12 cellular contexts compared by ENCODE assay signal in genomic region chr14:96177766-96178377, GRCh38. TPM values are rescaled to one million over a fixed set of nuclear protein-coding genes. Genes with fewer than 3 reads are reported as not detected.
DNase-seq lines count a peak whose midpoint lies in the region; ATAC-seq and TF ChIP-seq lines count a peak whose summit lies in the region.
"Had no signal": no experiment of that assay in that cellular context is flagged by ENCODE, and none has a peak within 500 bp of the region (broad histone marks: within the 10 kb centered on the region; RNA-seq: fewer than 3 reads in every experiment).

No MANE protein-coding gene starts in this region.

- no peaks in the 10 kb centered on the region for H4K20me1 ChIP-seq in H9 (ENCODE audit: control insufficient read depth, insufficient read depth, insufficient read length)

- no CpG with 5 or more reads among the region's 10 CpGs for WGBS in H9 (ENCODE audit: extremely low coverage, insufficient read length, low lambda C conversion rate)

- H2BK5ac ChIP-seq in H9 (ENCODE audit: insufficient read length, low read length), result no peak overlapping the region

- no peak overlapping the region for H3K23ac ChIP-seq in H9 (ENCODE audit: insufficient read length, low read depth, low read length)

- H3K9me3 Mint-ChIP-seq in activated CD4-positive, alpha-beta T cell treated with anti-CD3 and anti-CD28 coated beads, Interleukin-2, amount 10 ng/mL, durations not matched to agents 7 days and 5 days, result no peaks in the 10 kb centered on the region
- H3K9me3 Mint-ChIP-seq in H9, result peaks cover 3 to 4% of the 10 kb centered on the region in 2 experiments; a peak in 3 of 5 replicates

- peak; percentile 70 for ATAC-seq in HG02759 (IDR thresholded peaks at IDR 0.05; ENCODE audit: unreplicated experiment)
- ATAC-seq in stimulated activated naive CD8-positive, alpha-beta T cell treated with anti-CD3 and anti-CD28 coated beads, Interleukin-15, Interleukin-2, amounts not matched to agents 100 U/mL and 50 U/mL, for 24 hours, result no peak
- ATAC-seq in activated CD4-positive, CD25-positive, alpha-beta regulatory T cell treated with anti-CD3 and anti-CD28 coated beads, Interleukin-2, amount 50 U/mL, for 24 hours, result no peak
- ATAC-seq: body of pancreas had no signal

- no peak overlapping the region for H3K14ac ChIP-seq in H9 (ENCODE audit: insufficient read depth, low read length)

- H3T11ph ChIP-seq in H9 (ENCODE audit: low read length), result no peak overlapping the region

- no peak overlapping the region for H3K4me3 Mint-ChIP-seq in activated CD4-positive, alpha-beta T cell treated with anti-CD3 and anti-CD28 coated beads, Interleukin-2, amount 10 ng/mL, durations not matched to agents 7 days and 5 days
- no peak overlapping the region for H3K4me3 Mint-ChIP-seq in H9

- no peaks in the 10 kb centered on the region for H3K27me3 Mint-ChIP-seq in activated CD4-positive, alpha-beta T cell treated with anti-CD3 and anti-CD28 coated beads, Interleukin-2, amount 10 ng/mL, durations not matched to agents 7 days and 5 days
- peaks cover 15% of the 10 kb centered on the region for H3K27me3 Mint-ChIP-seq in H9 (ENCODE audit: low read depth)

- no peak overlapping the region for H2BK15ac ChIP-seq in H9 (ENCODE audit: low read depth, low read length)

- H3K23me2 ChIP-seq in H9 (ENCODE audit: insufficient read length, low read depth, low read length, poor library complexity, severe bottlenecking), result no peaks in the 10 kb centered on the region

- no peak overlapping the region for H3K56ac ChIP-seq in H9 (ENCODE audit: insufficient read length, low read depth, low read length)

- H2AK5ac ChIP-seq in H9 (ENCODE audit: insufficient read length, low read length), result no peak overlapping the region

- POLR2A ChIA-PET in activated CD4-positive, alpha-beta T cell treated with anti-CD3 and anti-CD28 coated beads, Interleukin-2, amount 10 ng/mL, durations not matched to agents 7 days and 5 days (lab: Charles Lee), result no interaction called here

- no peak overlapping the region for H3K4ac ChIP-seq in H9 (ENCODE audit: low read depth, low read length)

- intact Hi-C loops in left ventricle myocardium inferior (cut with micrococcal nuclease), result no loop called here

- no peaks in the 10 kb centered on the region for H3K36me3 Mint-ChIP-seq in activated CD4-positive, alpha-beta T cell treated with anti-CD3 and anti-CD28 coated beads, Interleukin-2, amount 10 ng/mL, durations not matched to agents 7 days and 5 days (ENCODE audit: low read depth)
- no peaks in the 10 kb centered on the region; a peak in 1 of 7 replicates for H3K36me3 Mint-ChIP-seq in H9 (ENCODE audit: insufficient read depth in 1 of 3, low read depth in 3 of 3)

- peak; percentile 13 for DNase-seq in activated CD4-positive, alpha-beta T cell treated with anti-CD3 and anti-CD28 coated beads for 48 hours
- no peak for DNase-seq in activated CD4-positive, alpha-beta T cell treated with anti-CD3 and anti-CD28 coated beads, Interleukin-2, amount 10 ng/mL, durations not matched to agents 7 days and 5 days
- DNase-seq in left ventricle myocardium inferior, result no peak
- DNase-seq in stimulated activated naive CD8-positive, alpha-beta T cell treated with anti-CD3 and anti-CD28 coated beads, Interleukin-15, Interleukin-2, amounts not matched to agents 100 U/mL and 50 U/mL, for 24 hours, result peak; percentile 7
- DNase-seq in NCI-H2227 (lab: John Stamatoyannopoulos, UW; ENCODE audit: unreplicated experiment), result no peak
- no peak for DNase-seq in H9
- DNase-seq: body of pancreas, midbrain had no signal

- H3K4me3 ChIP-seq in left ventricle myocardium inferior, result no peak overlapping the region
- H3K4me3 ChIP-seq: A549, body of pancreas, thyroid gland had no signal

- H3K4me1 Mint-ChIP-seq in activated CD4-positive, alpha-beta T cell treated with anti-CD3 and anti-CD28 coated beads, Interleukin-2, amount 10 ng/mL, durations not matched to agents 7 days and 5 days, result no peaks in the 10 kb centered on the region
- H3K4me1 Mint-ChIP-seq in H9, result peaks cover 0 to 6% of the 10 kb centered on the region in 2 experiments; a peak in 3 of 4 replicates

- no peaks in the 10 kb centered on the region for H3K79me1 ChIP-seq in H9 (ENCODE audit: insufficient read depth, low read depth, low read length, poor library complexity, severe bottlenecking)

- no peak overlapping the region for H2BK20ac ChIP-seq in H9 (ENCODE audit: low read depth, low read length, poor library complexity, severe bottlenecking)

- no peak overlapping the region for H2BK12ac ChIP-seq in H9 (ENCODE audit: insufficient read length, low read depth, low read length)

- H3K4me1 ChIP-seq in left ventricle myocardium inferior, result peaks cover 19% of the 10 kb centered on the region
- H3K4me1 ChIP-seq in H9 (ENCODE audit: insufficient read depth, low read length), result no peaks in the 10 kb centered on the region
- H3K4me1 ChIP-seq: A549 had no signal

- H3K18ac ChIP-seq in H9 (ENCODE audit: insufficient read length, low read depth, low read length), result no peak overlapping the region

- no peaks in the 10 kb centered on the region for H3K36me3 ChIP-seq in left ventricle myocardium inferior
- H3K36me3 ChIP-seq: thyroid gland had no signal

- H3K9ac ChIP-seq in H9 (ENCODE audit: extremely low read depth, insufficient read length, low read length), result no peak overlapping the region

- no peak overlapping the region for H3K27ac Mint-ChIP-seq in activated CD4-positive, alpha-beta T cell treated with anti-CD3 and anti-CD28 coated beads, Interleukin-2, amount 10 ng/mL, durations not matched to agents 7 days and 5 days
- no peak overlapping the region for H3K27ac Mint-ChIP-seq in H9

- no peak overlapping the region for H3K4me2 ChIP-seq in H9 (ENCODE audit: insufficient read depth, insufficient read length, low read length)
- H3K4me2 ChIP-seq: A549 had no signal

- CTCF ChIA-PET in activated CD4-positive, alpha-beta T cell treated with anti-CD3 and anti-CD28 coated beads, Interleukin-2, amount 10 ng/mL, durations not matched to agents 7 days and 5 days (lab: Charles Lee), result interaction anchor here (1.0 kb wide), 1 partner anchor 10 kb away, joined by 3 read pairs; no protein-coding TSS in a partner anchor

- H3K27ac ChIP-seq in left ventricle myocardium inferior (replicated peaks) (peak overlapping the region; percentile 7), H9 (ENCODE audit: insufficient read length, low read depth, low read length) (no peak overlapping the region)
- H3K27ac ChIP-seq: body of pancreas had no signal

- H3K27me3 ChIP-seq in left ventricle myocardium inferior (ENCODE audit: low read depth) (peaks cover 79% of the 10 kb centered on the region), H9 (ENCODE audit: insufficient read depth, low read length) (no peaks in the 10 kb centered on the region; the same call in 1 of the 2 replicates)
- H3K27me3 ChIP-seq: body of pancreas, thyroid gland had no signal

- H4K5ac ChIP-seq in H9 (ENCODE audit: insufficient read length, low read depth, low read length), result no peak overlapping the region

- no peak overlapping the region for H4K91ac ChIP-seq in H9 (ENCODE audit: insufficient read length, low read depth, low read length)

- H3K79me2 ChIP-seq in H9 (ENCODE audit: insufficient read depth, low read length), result no peaks in the 10 kb centered on the region

- H4K8ac ChIP-seq in H9 (replicated peaks; ENCODE audit: insufficient read length, low read depth, low read length), result no peak overlapping the region

- no peaks in the 10 kb centered on the region for H3K9me3 ChIP-seq in left ventricle myocardium inferior (replicated peaks)
- H3K9me3 ChIP-seq in H9 (ENCODE audit: control insufficient read depth, low read depth, low read length), result no peaks in the 10 kb centered on the region
- H3K9me3 ChIP-seq: body of pancreas, thyroid gland had no signal

- H2AFZ ChIP-seq in H9 (ENCODE audit: low read length), result no peak overlapping the region

- TF ChIP-seq CTCF in left ventricle myocardium inferior (IDR thresholded peaks at IDR 0.05; ENCODE audit: borderline replicate concordance), result no peak
- no peak for TF ChIP-seq CTCF in H9 (conservative IDR thresholded peaks at IDR 0.05)

- no peak overlapping the region for H2BK120ac ChIP-seq in H9 (ENCODE audit: low read depth, low read length, poor library complexity, severe bottlenecking)

RNA-seq across cellular contexts. Expression of gene BDKRB2, which starts 26.8 kb away (rescaled TPM):
- total RNA-seq in activated CD4-positive, alpha-beta T cell treated with anti-CD3 and anti-CD28 coated beads, Interleukin-2, amount 10 ng/mL, durations not matched to agents 7 days and 5 days, result not detected
- total RNA-seq in left ventricle myocardium inferior (0.49 TPM), H9 (2021) (0.13 and 0.15 TPM in 2 replicates)

Comparison
In these comparisons a context has a peak if more than half of its experiments do, and no peak if none do; other contexts are left out.
1. DNase-seq: peak in activated CD4-positive, alpha-beta T cell treated with anti-CD3 and anti-CD28 coated beads for 48 hours (single experiment) and stimulated activated naive CD8-positive, alpha-beta T cell treated with anti-CD3 and anti-CD28 coated beads, Interleukin-15, Interleukin-2, amounts not matched to agents 100 U/mL and 50 U/mL, for 24 hours (single experiment); none in activated CD4-positive, alpha-beta T cell treated with anti-CD3 and anti-CD28 coated beads, Interleukin-2, amount 10 ng/mL, durations not matched to agents 7 days and 5 days (single experiment), left ventricle myocardium inferior (single experiment), NCI-H2227 (single experiment) and H9 (single experiment).